1 cellular context compared by ENCODE assay signal in the genomic region with DNA sequence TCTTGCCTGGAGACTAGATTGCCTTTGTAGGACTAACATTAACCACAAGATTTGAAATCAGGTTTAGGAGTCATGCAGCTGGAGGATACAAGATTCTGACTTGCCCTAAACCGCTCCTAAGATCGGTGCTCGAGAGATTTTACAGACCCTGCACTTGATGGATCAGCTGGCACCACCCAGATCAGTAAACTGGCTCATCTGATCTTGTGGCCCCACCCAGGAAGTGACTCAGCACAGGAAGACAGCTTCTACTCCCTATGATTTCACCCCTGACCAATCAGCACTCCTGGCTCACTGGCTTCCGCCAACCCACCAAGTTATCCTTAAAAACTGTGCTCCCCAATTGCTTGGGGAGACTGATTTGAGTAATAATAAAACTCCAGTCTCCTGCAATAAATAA.
A peak's percentile ranks its signal among the peaks of the same experiment; 100 is the strongest.
TF ChIP-seq lines count a peak whose summit lies in the region.

No MANE protein-coding gene starts in this region.

TF ChIP-seq in HEK293, 187 proteins besides CTCF, POLR2A, EP300 and RAD21 (continued from another document):
- TF ChIP-seq, protein P1, sequence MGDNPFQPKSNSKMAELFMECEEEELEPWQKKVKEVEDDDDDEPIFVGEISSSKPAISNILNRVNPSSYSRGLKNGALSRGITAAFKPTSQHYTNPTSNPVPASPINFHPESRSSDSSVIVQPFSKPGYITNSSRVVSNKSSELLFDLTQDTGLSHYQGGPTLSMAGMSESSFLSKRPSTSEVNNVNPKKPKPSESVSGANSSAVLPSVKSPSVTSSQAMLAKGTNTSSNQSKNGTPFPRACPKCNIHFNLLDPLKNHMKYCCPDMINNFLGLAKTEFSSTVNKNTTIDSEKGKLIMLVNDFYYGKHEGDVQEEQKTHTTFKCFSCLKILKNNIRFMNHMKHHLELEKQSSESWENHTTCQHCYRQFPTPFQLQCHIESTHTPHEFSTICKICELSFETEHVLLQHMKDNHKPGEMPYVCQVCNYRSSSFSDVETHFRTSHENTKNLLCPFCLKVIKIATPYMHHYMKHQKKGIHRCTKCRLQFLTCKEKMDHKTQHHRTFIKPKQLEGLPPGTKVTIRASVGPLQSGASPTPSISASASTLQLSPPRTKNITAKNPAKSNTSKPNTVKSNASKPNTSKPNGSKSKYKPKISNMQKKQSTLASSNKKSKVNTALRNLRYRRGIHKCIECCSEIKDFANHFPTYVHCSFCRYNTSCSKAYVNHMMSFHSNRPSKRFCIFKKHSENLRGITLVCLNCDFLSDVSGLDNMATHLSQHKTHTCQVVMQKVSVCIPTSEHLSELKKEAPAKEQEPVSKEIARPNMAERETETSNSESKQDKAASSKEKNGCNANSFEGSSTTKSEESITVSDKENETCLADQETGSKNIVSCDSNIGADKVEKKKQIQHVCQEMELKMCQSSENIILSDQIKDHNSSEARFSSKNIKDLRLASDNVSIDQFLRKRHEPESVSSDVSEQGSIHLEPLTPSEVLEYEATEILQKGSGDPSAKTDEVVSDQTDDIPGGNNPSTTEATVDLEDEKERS (tag by site-specific recombination; IDR thresholded peaks at IDR 0.05): no peak
- TF ChIP-seq SCRT2 (tag by site-specific recombination; IDR thresholded peaks at IDR 0.05): no peak
- no peak for TF ChIP-seq ZNF791 (tag by site-specific recombination; IDR thresholded peaks at IDR 0.05)
- TF ChIP-seq ZBTB17 (tag by site-specific recombination; IDR thresholded peaks at IDR 0.05): peak; percentile 66
- TF ChIP-seq, protein P2, sequence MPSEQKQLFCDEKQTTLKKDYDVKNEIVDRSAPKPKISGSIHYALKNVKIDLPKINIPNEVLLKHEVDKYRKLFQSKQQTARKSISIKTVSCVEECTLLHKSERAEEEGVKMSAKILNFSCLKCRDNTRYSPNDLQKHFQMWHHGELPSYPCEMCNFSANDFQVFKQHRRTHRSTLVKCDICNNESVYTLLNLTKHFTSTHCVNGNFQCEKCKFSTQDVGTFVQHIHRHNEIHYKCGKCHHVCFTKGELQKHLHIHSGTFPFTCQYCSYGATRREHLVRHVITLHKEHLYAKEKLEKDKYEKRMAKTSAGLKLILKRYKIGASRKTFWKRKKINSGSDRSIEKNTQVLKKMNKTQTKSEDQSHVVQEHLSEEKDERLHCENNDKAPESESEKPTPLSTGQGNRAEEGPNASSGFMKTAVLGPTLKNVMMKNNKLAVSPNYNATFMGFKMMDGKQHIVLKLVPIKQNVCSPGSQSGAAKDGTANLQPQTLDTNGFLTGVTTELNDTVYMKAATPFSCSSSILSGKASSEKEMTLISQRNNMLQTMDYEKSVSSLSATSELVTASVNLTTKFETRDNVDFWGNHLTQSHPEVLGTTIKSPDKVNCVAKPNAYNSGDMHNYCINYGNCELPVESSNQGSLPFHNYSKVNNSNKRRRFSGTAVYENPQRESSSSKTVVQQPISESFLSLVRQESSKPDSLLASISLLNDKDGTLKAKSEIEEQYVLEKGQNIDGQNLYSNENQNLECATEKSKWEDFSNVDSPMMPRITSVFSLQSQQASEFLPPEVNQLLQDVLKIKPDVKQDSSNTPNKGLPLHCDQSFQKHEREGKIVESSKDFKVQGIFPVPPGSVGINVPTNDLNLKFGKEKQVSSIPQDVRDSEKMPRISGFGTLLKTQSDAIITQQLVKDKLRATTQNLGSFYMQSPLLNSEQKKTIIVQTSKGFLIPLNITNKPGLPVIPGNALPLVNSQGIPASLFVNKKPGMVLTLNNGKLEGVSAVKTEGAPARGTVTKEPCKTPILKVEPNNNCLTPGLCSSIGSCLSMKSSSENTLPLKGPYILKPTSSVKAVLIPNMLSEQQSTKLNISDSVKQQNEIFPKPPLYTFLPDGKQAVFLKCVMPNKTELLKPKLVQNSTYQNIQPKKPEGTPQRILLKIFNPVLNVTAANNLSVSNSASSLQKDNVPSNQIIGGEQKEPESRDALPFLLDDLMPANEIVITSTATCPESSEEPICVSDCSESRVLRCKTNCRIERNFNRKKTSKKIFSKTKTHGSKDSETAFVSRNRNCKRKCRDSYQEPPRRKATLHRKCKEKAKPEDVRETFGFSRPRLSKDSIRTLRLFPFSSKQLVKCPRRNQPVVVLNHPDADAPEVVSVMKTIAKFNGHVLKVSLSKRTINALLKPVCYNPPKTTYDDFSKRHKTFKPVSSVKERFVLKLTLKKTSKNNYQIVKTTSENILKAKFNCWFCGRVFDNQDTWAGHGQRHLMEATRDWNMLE (tag by site-specific recombination; conservative IDR thresholded peaks at IDR 0.05; ENCODE audit: low read depth): 0 out of 2 replicates have a peak, but pooled peaks have one; percentile 14
- peak; percentile 55 for TF ChIP-seq SP2 (tag by site-specific recombination; IDR thresholded peaks at IDR 0.05)
- TF ChIP-seq, protein P3, sequence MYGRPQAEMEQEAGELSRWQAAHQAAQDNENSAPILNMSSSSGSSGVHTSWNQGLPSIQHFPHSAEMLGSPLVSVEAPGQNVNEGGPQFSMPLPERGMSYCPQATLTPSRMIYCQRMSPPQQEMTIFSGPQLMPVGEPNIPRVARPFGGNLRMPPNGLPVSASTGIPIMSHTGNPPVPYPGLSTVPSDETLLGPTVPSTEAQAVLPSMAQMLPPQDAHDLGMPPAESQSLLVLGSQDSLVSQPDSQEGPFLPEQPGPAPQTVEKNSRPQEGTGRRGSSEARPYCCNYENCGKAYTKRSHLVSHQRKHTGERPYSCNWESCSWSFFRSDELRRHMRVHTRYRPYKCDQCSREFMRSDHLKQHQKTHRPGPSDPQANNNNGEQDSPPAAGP (tag by site-specific recombination; IDR thresholded peaks at IDR 0.05): 0 out of 2 replicates have a peak, but pooled peaks have one; percentile 18
- TF ChIP-seq, protein P4, sequence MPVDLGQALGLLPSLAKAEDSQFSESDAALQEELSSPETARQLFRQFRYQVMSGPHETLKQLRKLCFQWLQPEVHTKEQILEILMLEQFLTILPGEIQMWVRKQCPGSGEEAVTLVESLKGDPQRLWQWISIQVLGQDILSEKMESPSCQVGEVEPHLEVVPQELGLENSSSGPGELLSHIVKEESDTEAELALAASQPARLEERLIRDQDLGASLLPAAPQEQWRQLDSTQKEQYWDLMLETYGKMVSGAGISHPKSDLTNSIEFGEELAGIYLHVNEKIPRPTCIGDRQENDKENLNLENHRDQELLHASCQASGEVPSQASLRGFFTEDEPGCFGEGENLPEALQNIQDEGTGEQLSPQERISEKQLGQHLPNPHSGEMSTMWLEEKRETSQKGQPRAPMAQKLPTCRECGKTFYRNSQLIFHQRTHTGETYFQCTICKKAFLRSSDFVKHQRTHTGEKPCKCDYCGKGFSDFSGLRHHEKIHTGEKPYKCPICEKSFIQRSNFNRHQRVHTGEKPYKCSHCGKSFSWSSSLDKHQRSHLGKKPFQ (tag by site-specific recombination; IDR thresholded peaks at IDR 0.05): no peak
- TF ChIP-seq ZNF660 (tag by site-specific recombination; IDR thresholded peaks at IDR 0.05): 0 out of 2 replicates have a peak, but pooled peaks have one; percentile 17
- TF ChIP-seq ZBTB21 (tag by site-specific recombination; IDR thresholded peaks at IDR 0.05): no peak
- TF ChIP-seq KLF16 (tag by site-specific recombination; IDR thresholded peaks at IDR 0.05): no peak
- no peak for TF ChIP-seq ZNF510 (tag by site-specific recombination; IDR thresholded peaks at IDR 0.05; ENCODE audit: insufficient replicate concordance)
- TF ChIP-seq, protein P5, sequence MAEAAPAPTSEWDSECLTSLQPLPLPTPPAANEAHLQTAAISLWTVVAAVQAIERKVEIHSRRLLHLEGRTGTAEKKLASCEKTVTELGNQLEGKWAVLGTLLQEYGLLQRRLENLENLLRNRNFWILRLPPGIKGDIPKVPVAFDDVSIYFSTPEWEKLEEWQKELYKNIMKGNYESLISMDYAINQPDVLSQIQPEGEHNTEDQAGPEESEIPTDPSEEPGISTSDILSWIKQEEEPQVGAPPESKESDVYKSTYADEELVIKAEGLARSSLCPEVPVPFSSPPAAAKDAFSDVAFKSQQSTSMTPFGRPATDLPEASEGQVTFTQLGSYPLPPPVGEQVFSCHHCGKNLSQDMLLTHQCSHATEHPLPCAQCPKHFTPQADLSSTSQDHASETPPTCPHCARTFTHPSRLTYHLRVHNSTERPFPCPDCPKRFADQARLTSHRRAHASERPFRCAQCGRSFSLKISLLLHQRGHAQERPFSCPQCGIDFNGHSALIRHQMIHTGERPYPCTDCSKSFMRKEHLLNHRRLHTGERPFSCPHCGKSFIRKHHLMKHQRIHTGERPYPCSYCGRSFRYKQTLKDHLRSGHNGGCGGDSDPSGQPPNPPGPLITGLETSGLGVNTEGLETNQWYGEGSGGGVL (tag by site-specific recombination; IDR thresholded peaks at IDR 0.05): no peak
